8 cellular contexts compared by ENCODE assay signal in the genomic region with DNA sequence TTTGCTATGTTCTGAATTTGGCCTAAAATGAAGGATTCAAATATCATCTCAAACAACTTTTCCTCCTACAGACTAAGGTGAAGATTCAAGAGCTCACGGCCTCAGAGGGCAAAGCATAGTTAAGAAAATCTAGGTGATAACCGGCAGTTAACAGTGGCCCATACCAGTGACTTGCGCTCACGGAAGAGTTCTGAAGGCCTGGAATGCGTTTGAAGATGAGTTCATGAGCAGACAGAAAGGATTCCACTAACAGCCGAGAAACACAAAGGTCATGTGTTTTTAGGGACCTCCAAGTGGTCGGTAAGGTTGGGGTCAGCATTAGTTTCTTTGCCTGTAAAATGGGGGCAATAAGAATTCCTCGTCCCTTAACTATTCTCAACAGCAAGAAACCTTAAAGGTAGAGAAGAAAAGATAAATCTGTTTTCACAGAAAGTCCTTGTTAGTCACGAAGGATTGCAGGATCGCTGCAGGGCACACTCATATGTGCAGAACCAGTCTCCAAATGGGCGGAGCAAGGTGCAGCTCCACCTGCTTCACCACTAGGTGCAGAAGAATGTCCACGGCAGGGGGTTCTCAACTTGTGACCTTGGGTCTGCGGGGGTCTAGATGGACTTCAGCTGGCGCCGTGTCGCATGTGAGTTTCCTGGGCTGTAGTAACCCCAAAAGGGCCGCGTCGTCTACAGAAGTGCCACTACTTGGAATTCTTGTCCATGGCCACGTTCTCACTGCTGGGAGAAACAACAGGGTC. TPM values are rescaled to one million over a fixed set of nuclear protein-coding genes. Genes with fewer than 3 reads are reported as not detected.
DNase-seq lines count a peak whose midpoint lies in the region; ATAC-seq and TF ChIP-seq lines count a peak whose summit lies in the region.

No MANE protein-coding gene starts in this region.

- H3K27me3 ChIP-seq in mesendoderm (ENCODE audit: insufficient read depth, low read length, poor library complexity): no peaks in the 10 kb centered on the region

- H3K79me1 ChIP-seq in mesendoderm (ENCODE audit: low read length): peaks cover 22% of the 10 kb centered on the region

- H3K36me3 ChIP-seq in mesendoderm (ENCODE audit: control insufficient read depth, insufficient read depth, low read length): no peaks in the 10 kb centered on the region

- peak overlapping the region; percentile 92 for H3K4me2 ChIP-seq in mesendoderm (ENCODE audit: low read length)

- peak overlapping the region; percentile 95 for H3K4me3 Mint-ChIP-seq in T-helper 2 cell treated with Interferon-gamma antibody and Interleukin-4, amounts not matched to agents 5 μg/mL and 100 μg/mL, for 36 hours
- H3K4me3 Mint-ChIP-seq in central memory CD8-positive, alpha-beta T cell: peak overlapping the region; percentile 90
- peak overlapping the region; percentile 90 to 94 for H3K4me3 Mint-ChIP-seq in stimulated activated naive B cell treated with anti-CD40 and anti-IgM and Interleukin-4, amounts not matched to agents 10 μg/mL and 1 μg/mL and 100 μg/mL, for 72 hours

- no peaks in the 10 kb centered on the region for H3K27me3 Mint-ChIP-seq in T-helper 2 cell treated with Interferon-gamma antibody and Interleukin-4, amounts not matched to agents 5 μg/mL and 100 μg/mL, for 36 hours (ENCODE audit: low read depth)
- H3K27me3 Mint-ChIP-seq in central memory CD8-positive, alpha-beta T cell: no peaks in the 10 kb centered on the region
- H3K27me3 Mint-ChIP-seq in stimulated activated naive B cell treated with anti-CD40 and anti-IgM and Interleukin-4, amounts not matched to agents 10 μg/mL and 1 μg/mL and 100 μg/mL, for 72 hours: no peaks in the 10 kb centered on the region

- H3K9me3 Mint-ChIP-seq in T-helper 2 cell treated with Interferon-gamma antibody and Interleukin-4, amounts not matched to agents 5 μg/mL and 100 μg/mL, for 36 hours: no peaks in the 10 kb centered on the region
- no peaks in the 10 kb centered on the region for H3K9me3 Mint-ChIP-seq in central memory CD8-positive, alpha-beta T cell
- H3K9me3 Mint-ChIP-seq in stimulated activated naive B cell treated with anti-CD40 and anti-IgM and Interleukin-4, amounts not matched to agents 10 μg/mL and 1 μg/mL and 100 μg/mL, for 72 hours: peaks cover 5% of the 10 kb centered on the region in 2 donors

- peaks cover 34% of the 10 kb centered on the region for H3K79me2 ChIP-seq in mesendoderm (ENCODE audit: control insufficient read depth, insufficient read depth, low read length)

- no peak overlapping the region for H4K5ac ChIP-seq in mesendoderm (ENCODE audit: low read length)

- no peak for TF ChIP-seq POLR2A in GM18505 (IDR thresholded peaks at IDR 0.05; ENCODE audit: borderline replicate concordance, extremely low read depth, insufficient read depth, insufficient read length)

- TF ChIP-seq CTCF in 22Rv1 (IDR thresholded peaks at IDR 0.05): peak; percentile 33

- H2BK5ac ChIP-seq in mesendoderm (ENCODE audit: low read length): no peak overlapping the region

- WGBS in mesendoderm (ENCODE audit: extremely low coverage, insufficient coverage, low lambda C conversion rate): no CpG with 5 or more reads among the region's 20 CpGs

- no peak overlapping the region for H2BK15ac ChIP-seq in mesendoderm (replicated peaks; ENCODE audit: low read depth)

- H3K9ac ChIP-seq in mesendoderm (ENCODE audit: low read length): peak overlapping the region; percentile 87

- H3K27ac ChIP-seq in 22Rv1 (peak overlapping the region; percentile 74), mesendoderm (ENCODE audit: low read depth, low read length) (no peak overlapping the region)

- H3K56ac ChIP-seq in mesendoderm (ENCODE audit: low read length): peak overlapping the region; percentile 94

- no peak overlapping the region for H2BK120ac ChIP-seq in mesendoderm (ENCODE audit: low read depth, low read length)

- peak overlapping the region; percentile 85 for H3K27ac Mint-ChIP-seq in T-helper 2 cell treated with Interferon-gamma antibody and Interleukin-4, amounts not matched to agents 5 μg/mL and 100 μg/mL, for 36 hours
- peak overlapping the region; percentile 91 for H3K27ac Mint-ChIP-seq in central memory CD8-positive, alpha-beta T cell (ENCODE audit: low read depth)
- peak overlapping the region; percentile 97 for H3K27ac Mint-ChIP-seq in stimulated activated naive B cell treated with anti-CD40 and anti-IgM and Interleukin-4, amounts not matched to agents 10 μg/mL and 1 μg/mL and 100 μg/mL, for 72 hours

- peaks cover 31% of the 10 kb centered on the region for H3K4me1 Mint-ChIP-seq in T-helper 2 cell treated with Interferon-gamma antibody and Interleukin-4, amounts not matched to agents 5 μg/mL and 100 μg/mL, for 36 hours (ENCODE audit: low read depth)
- peaks cover 51% of the 10 kb centered on the region for H3K4me1 Mint-ChIP-seq in central memory CD8-positive, alpha-beta T cell
- peaks cover 35 to 68% of the 10 kb centered on the region in 2 donors for H3K4me1 Mint-ChIP-seq in stimulated activated naive B cell treated with anti-CD40 and anti-IgM and Interleukin-4, amounts not matched to agents 10 μg/mL and 1 μg/mL and 100 μg/mL, for 72 hours

- peaks cover 3% of the 10 kb centered on the region for H3K36me3 Mint-ChIP-seq in T-helper 2 cell treated with Interferon-gamma antibody and Interleukin-4, amounts not matched to agents 5 μg/mL and 100 μg/mL, for 36 hours (ENCODE audit: low read depth)
- peaks cover 12% of the 10 kb centered on the region for H3K36me3 Mint-ChIP-seq in central memory CD8-positive, alpha-beta T cell (ENCODE audit: insufficient read depth)
- H3K36me3 Mint-ChIP-seq in stimulated activated naive B cell treated with anti-CD40 and anti-IgM and Interleukin-4, amounts not matched to agents 10 μg/mL and 1 μg/mL and 100 μg/mL, for 72 hours: peaks cover 11 to 27% of the 10 kb centered on the region in 2 donors

- DNase-seq in T-helper 2 cell treated with Interferon-gamma antibody and Interleukin-4, amounts not matched to agents 5 μg/mL and 100 μg/mL, for 36 hours (ENCODE audit: low spot score): peak; percentile 51
- no peak for DNase-seq in central memory CD8-positive, alpha-beta T cell (ENCODE audit: low spot score in 2 of 2)
- DNase-seq in mesendoderm (no peak), GM19240 (ENCODE audit: insufficient read length, low spot score) (no peak)
- DNase-seq in stimulated activated naive B cell treated with anti-CD40 and anti-IgM and Interleukin-4, amounts not matched to agents 10 μg/mL and 1 μg/mL and 100 μg/mL, for 72 hours: peak; percentile 33

- H3K18ac ChIP-seq in mesendoderm (ENCODE audit: low read length): no peak overlapping the region

- H3K4me1 ChIP-seq in mesendoderm (ENCODE audit: control insufficient read depth, low read depth, low read length): peaks cover 2% of the 10 kb centered on the region

- peak overlapping the region; percentile 84 for H3K4ac ChIP-seq in mesendoderm (ENCODE audit: low read depth, low read length)

- H3K23ac ChIP-seq in mesendoderm (ENCODE audit: low read length): no peak overlapping the region

- H2AK5ac ChIP-seq in mesendoderm (ENCODE audit: low read length): no peak overlapping the region

- ATAC-seq in GM18505 (IDR thresholded peaks at IDR 0.05; ENCODE audit: unreplicated experiment): peak; percentile 16
- ATAC-seq in HG03196 (IDR thresholded peaks at IDR 0.05; ENCODE audit: unreplicated experiment): peak; percentile 10
- peak; percentile 20 for ATAC-seq in central memory CD8-positive, alpha-beta T cell (replicated peaks; ENCODE audit: extremely low read depth, poor library complexity, severe bottlenecking)
- peak; percentile 42 to 44 for ATAC-seq in stimulated activated naive B cell treated with anti-CD40 and anti-IgM and Interleukin-4, amounts not matched to agents 10 μg/mL and 1 μg/mL and 100 μg/mL, for 72 hours (replicated peaks)

- H4K8ac ChIP-seq in mesendoderm (ENCODE audit: low read depth, low read length): no peak overlapping the region

- H3K4me3 ChIP-seq in mesendoderm (ENCODE audit: low read length): peak overlapping the region; percentile 78

RNA-seq across cellular contexts. Expression of gene RPIA, which starts 0.7 kb away (rescaled TPM):
- polyA plus RNA-seq in mesendoderm (2013, experiment 1 of 2): 15.2 TPM
- 15.0 TPM for polyA plus RNA-seq in mesendoderm (2013, experiment 2 of 2)

Comparison
In these comparisons a context has a peak if more than half of its experiments do, and no peak if none do; other contexts are left out.
1. DNase-seq: peak in T-helper 2 cell treated with Interferon-gamma antibody and Interleukin-4, amounts not matched to agents 5 μg/mL and 100 μg/mL, for 36 hours (single experiment) and stimulated activated naive B cell treated with anti-CD40 and anti-IgM and Interleukin-4, amounts not matched to agents 10 μg/mL and 1 μg/mL and 100 μg/mL, for 72 hours (single experiment); none in central memory CD8-positive, alpha-beta T cell (0 of 2), mesendoderm (single experiment) and GM19240 (single experiment).
2. Peak in every context shown above with its lines, with median percentiles within 50 percentile points of each other: ATAC-seq, H3K27ac Mint-ChIP-seq and H3K4me3 Mint-ChIP-seq.